8 cellular contexts compared by ENCODE assay signal in the genomic region with DNA sequence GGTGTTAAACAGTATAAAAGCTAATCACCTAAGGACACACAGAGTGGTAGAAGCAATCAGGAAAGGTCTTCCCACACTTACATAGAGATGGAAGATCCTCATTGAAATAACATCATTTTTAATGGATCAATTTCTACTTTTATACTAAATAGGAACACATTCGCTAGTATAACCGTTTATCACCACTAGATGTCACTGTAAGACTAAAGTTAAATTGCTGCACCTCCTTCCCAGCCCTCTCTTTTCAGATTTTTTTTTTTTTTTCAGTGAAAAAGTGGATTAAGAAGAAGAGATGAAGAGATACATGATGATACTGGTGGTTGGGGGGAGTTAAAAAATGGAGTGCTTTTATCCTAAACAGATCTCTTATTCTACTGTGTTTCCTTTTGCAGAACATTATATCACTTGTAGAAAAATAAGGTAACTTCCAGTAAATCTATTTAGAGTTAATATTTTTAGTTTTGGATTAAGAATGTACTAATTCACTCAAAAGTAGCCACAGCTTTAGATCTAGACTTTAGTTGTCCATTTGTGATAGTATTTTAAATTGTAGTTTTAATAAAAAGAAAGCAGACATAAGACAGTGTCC.
DNase-seq lines count a peak whose midpoint lies in the region; ATAC-seq and TF ChIP-seq lines count a peak whose summit lies in the region.

No MANE protein-coding gene starts in this region.

- no peak overlapping the region for H4K5ac ChIP-seq in IMR-90 (ENCODE audit: low read depth, low read length)

- H3K18ac ChIP-seq in IMR-90 (ENCODE audit: low read depth, low read length) = no peak overlapping the region

- no peak overlapping the region for H4K8ac ChIP-seq in IMR-90 (ENCODE audit: low read depth in 2 of 2, low read length in 2 of 2)

- H2BK20ac ChIP-seq in IMR-90 (ENCODE audit: low read depth, low read length) = no peak overlapping the region

- H3K4me1 ChIP-seq in IMR-90 (ENCODE audit: control insufficient read depth, insufficient read depth, low read length) = no peaks in the 10 kb centered on the region
- H3K4me1 ChIP-seq in fibroblast of lung (ENCODE audit: control insufficient read depth, extremely low read depth, insufficient read depth, low read length) = no peaks in the 10 kb centered on the region

- in situ Hi-C loops in IMR-90 (cut with MboI; ENCODE audit: low sequenced_read_pairs) = no loop called here

- H3K4me2 ChIP-seq in IMR-90 (ENCODE audit: low read depth, low read length) = no peak overlapping the region
- H3K4me2 ChIP-seq in fibroblast of lung (ENCODE audit: extremely low read depth, insufficient read depth, low read length) = no peak overlapping the region

- H4K91ac ChIP-seq in IMR-90 (ENCODE audit: insufficient read depth, low read depth, low read length) = no peak overlapping the region

- WGBS in IMR-90 (ENCODE audit: extremely low coverage in 2 of 2, insufficient read length in 1 of 2), 2 experiments = no CpG with 5 or more reads among the region's 2 CpGs
- WGBS in lower leg skin, 2 donors = 0% methylated on average over 2 of the region's 2 CpGs

- no peak overlapping the region for H3K14ac ChIP-seq in IMR-90 (replicated peaks; ENCODE audit: low read depth, low read length)

- TF ChIP-seq RAD21 in IMR-90 (IDR thresholded peaks at IDR 0.05; ENCODE audit: low read length) = peak; percentile 67

- TF ChIP-seq POLR2A in IMR-90 (IDR thresholded peaks at IDR 0.05; ENCODE audit: low read depth, low read length) = no peak
- no peak for TF ChIP-seq POLR2A in lower leg skin (IDR thresholded peaks at IDR 0.05)

- no peak overlapping the region for H2BK15ac ChIP-seq in IMR-90 (ENCODE audit: low read depth, low read length)

- H4K20me1 ChIP-seq in IMR-90 (ENCODE audit: insufficient read depth, low read length) (no peaks in the 10 kb centered on the region), fibroblast of lung (ENCODE audit: control insufficient read depth, extremely low read depth, insufficient read depth, low read length) (no peaks in the 10 kb centered on the region)

- H3K79me2 ChIP-seq in fibroblast of lung (ENCODE audit: control insufficient read depth, insufficient read depth, low read length) = no peaks in the 10 kb centered on the region

- no peaks in the 10 kb centered on the region for H3K36me3 ChIP-seq in IMR-90 (ENCODE audit: control insufficient read depth, insufficient read depth, low read length)
- H3K36me3 ChIP-seq in fibroblast of lung (ENCODE audit: control insufficient read depth, insufficient read depth, low read length) = no peaks in the 10 kb centered on the region

- H3K9me3 ChIP-seq in IMR-90 (ENCODE audit: control insufficient read depth, insufficient read depth, low read length) (no peaks in the 10 kb centered on the region), fibroblast of lung (ENCODE audit: control insufficient read depth, insufficient read depth, low read depth, low read length) (no peaks in the 10 kb centered on the region)

- no TSS peak for BruUV-seq in IMR-90 (replicated peaks; lab: Mats Ljungman, UMichigan)

- no peak overlapping the region for H2BK5ac ChIP-seq in IMR-90 (ENCODE audit: low read depth, low read length, poor library complexity, severe bottlenecking)

- dilution Hi-C loops in IMR-90 (cut with HindIII; ENCODE audit: low sequenced_read_pairs, unreplicated experiment) = no loop called here

- H2BK120ac ChIP-seq in IMR-90 (ENCODE audit: low read depth, low read length) = no peak overlapping the region

- H3K27me3 ChIP-seq in IMR-90 (ENCODE audit: control insufficient read depth, insufficient read depth, low read length) (no peaks in the 10 kb centered on the region), fibroblast of lung (ENCODE audit: control insufficient read depth, insufficient read depth, low read length) (no peaks in the 10 kb centered on the region)

- POLR2A ChIA-PET in IMR-90 (lab: Charles Lee; ENCODE audit: unreplicated experiment) = no interaction called here

- H3K4ac ChIP-seq in IMR-90 (ENCODE audit: low read depth, low read length) = no peak overlapping the region

- no peak overlapping the region for H3K27ac ChIP-seq in IMR-90 (ENCODE audit: insufficient read depth, low read length)
- no peak overlapping the region for H3K27ac ChIP-seq in fibroblast of lung (ENCODE audit: insufficient read depth, low read length)

- H3K9me1 ChIP-seq in IMR-90 (ENCODE audit: insufficient read depth, low read length) = no peaks in the 10 kb centered on the region

- no peak overlapping the region for H2AK9ac ChIP-seq in IMR-90 (replicated peaks; ENCODE audit: low read depth, low read length, poor library complexity)

- DNase-seq in COLO829 (ENCODE audit: low spot score) (peak; percentile 27), IMR-90 (peak; percentile 54), SHP77 (lab: John Stamatoyannopoulos, UW) (peak; percentile 23 to 32), fibroblast of lung (ENCODE audit: low read depth in 2 of 2) (peak; percentile 39 to 76), renal cortical epithelial cell (ENCODE audit: low read depth) (peak; percentile 54), HK-2 (ENCODE audit: unreplicated experiment) (no peak), lower leg skin (ENCODE audit: low spot score in 2 of 2) (no peak)

- H3K9ac ChIP-seq in IMR-90 (ENCODE audit: low read depth, low read length) (no peak overlapping the region), fibroblast of lung (ENCODE audit: insufficient read depth, low read length) (no peak overlapping the region)

- no peak overlapping the region for H3K4me3 ChIP-seq in IMR-90 (ENCODE audit: insufficient read depth, low read depth, low read length)
- H3K4me3 ChIP-seq in fibroblast of lung (replicated peaks in 1 of 4; ENCODE audit: control extremely low read depth in 1 of 4, insufficient read depth in 1 of 4, low read depth in 3 of 4, low read length in 4 of 4) = no peak overlapping the region
- no peak overlapping the region for H3K4me3 ChIP-seq in lower leg skin (ENCODE audit: low read depth, poor library complexity, severe bottlenecking)

- H3K23ac ChIP-seq in IMR-90 (ENCODE audit: low read depth, low read length) = no peak overlapping the region

- intact Hi-C loops in IMR-90 (cut with micrococcal nuclease) = loop anchor here (5.0 to 10.0 kb wide), 2 partner anchors 137 to 425 kb away; no protein-coding TSS in a partner anchor
- intact Hi-C loops in lower leg skin (cut with DNase I; ENCODE audit: low total_unique reads) = no loop called here

- no peak overlapping the region for H2AK5ac ChIP-seq in IMR-90 (ENCODE audit: low read depth, low read length)

- H3K79me1 ChIP-seq in IMR-90 (ENCODE audit: low read depth in 1 of 2, low read length in 2 of 2) = no peaks in the 10 kb centered on the region

- peak; percentile 69 for TF ChIP-seq CTCF in IMR-90 (conservative IDR thresholded peaks at IDR 0.05; ENCODE audit: low read depth, low read length)
- TF ChIP-seq CTCF in fibroblast of lung (conservative IDR thresholded peaks at IDR 0.05 in 1 of 2, IDR thresholded peaks at IDR 0.05 in 1 of 2; ENCODE audit: low read depth in 1 of 2, low read length in 2 of 2) = peak; percentile 51 to 55
- TF ChIP-seq CTCF in lower leg skin (IDR thresholded peaks at IDR 0.05) = no peak

- ATAC-seq in GM18909 (IDR thresholded peaks at IDR 0.05; ENCODE audit: poor library complexity, unreplicated experiment) (peak; percentile 66), IMR-90 (ENCODE audit: low read depth) (peak; percentile 77)

- CTCF ChIA-PET in IMR-90 (lab: Yijun Ruan, JAX) = no interaction called here

- H3K56ac ChIP-seq in IMR-90 (ENCODE audit: extremely low read depth, insufficient read depth, low read length) = no peak overlapping the region

- H2AFZ ChIP-seq in IMR-90 (replicated peaks; ENCODE audit: low read length, poor library complexity) (no peak overlapping the region), fibroblast of lung (ENCODE audit: low read length) (no peak overlapping the region)

TF ChIP-seq in IMR-90, 13 proteins besides CTCF, POLR2A, EP300 and RAD21:
- TF ChIP-seq SMC3 (IDR thresholded peaks at IDR 0.05; ENCODE audit: low read depth, low read length) (peak; percentile 35; the same call in 1 of the 2 replicates), MAZ (IDR thresholded peaks at IDR 0.05; ENCODE audit: borderline replicate concordance, low read depth, low read length) (no peak)

Comparison
In these comparisons a context has a peak if more than half of its experiments do, and no peak if none do; other contexts are left out.
1. DNase-seq: peak in COLO829 (single experiment), IMR-90 (single experiment), SHP77 (2 of 2), fibroblast of lung (2 of 2) and renal cortical epithelial cell (single experiment); none in HK-2 (single experiment) and lower leg skin (0 of 2).
2. CTCF ChIP-seq: peak in IMR-90 (single experiment) and fibroblast of lung (2 of 2); none in lower leg skin (0 of 3).